8 cellular contexts compared by ENCODE assay signal in the genomic region with DNA sequence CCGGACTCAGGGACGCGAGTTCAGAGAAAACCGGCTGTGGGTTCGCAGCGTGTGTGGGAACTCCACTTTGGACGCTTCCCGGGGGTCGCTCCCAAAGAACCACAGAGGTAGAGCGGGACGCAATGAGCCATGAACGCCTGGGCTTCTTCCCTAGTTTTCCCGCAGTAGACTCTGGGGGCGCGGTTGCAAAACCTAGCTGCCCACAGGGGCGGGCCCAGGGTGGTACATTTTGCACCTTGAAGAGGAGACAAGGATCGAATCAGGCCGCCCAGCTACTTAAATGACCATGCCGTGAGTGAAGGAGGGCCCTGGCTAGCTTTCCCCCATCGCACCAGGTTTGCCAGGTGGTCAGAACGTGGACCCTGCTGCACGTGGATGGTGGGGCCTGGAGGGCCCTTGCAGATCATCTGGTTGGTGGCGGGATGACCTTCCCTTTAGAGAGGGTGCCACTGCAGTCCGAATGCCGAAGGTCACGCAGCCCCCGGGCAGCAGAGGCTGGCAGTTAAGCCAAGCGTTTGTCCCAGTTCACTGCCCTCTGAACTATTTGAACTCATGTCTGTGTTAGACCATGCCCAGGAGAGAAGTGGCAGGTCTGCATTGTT. TPM values are rescaled to one million over a fixed set of nuclear protein-coding genes. Genes with fewer than 3 reads are reported as not detected.
DNase-seq lines count a peak whose midpoint lies in the region; ATAC-seq and TF ChIP-seq lines count a peak whose summit lies in the region.

No MANE protein-coding gene starts in this region.

- peak; percentile 4 to 27 for ATAC-seq in lower lobe of right lung
- no peak for ATAC-seq in GM19395 (IDR thresholded peaks at IDR 0.05; ENCODE audit: unreplicated experiment)
- no peak for ATAC-seq in HG03175 (IDR thresholded peaks at IDR 0.05; ENCODE audit: unreplicated experiment)

- no peaks in the 10 kb centered on the region for H3K36me3 Mint-ChIP-seq in type B pancreatic cell

- H3K27me3 Mint-ChIP-seq in type B pancreatic cell, result peaks cover 2% of the 10 kb centered on the region

- peak; percentile 10 for TF ChIP-seq CTCF in choroid plexus epithelial cell (conservative IDR thresholded peaks at IDR 0.05; ENCODE audit: low read depth, low read length)
- TF ChIP-seq CTCF in lower lobe of right lung (IDR thresholded peaks at IDR 0.05), result no peak
- peak; percentile 45 for TF ChIP-seq CTCF in type B pancreatic cell (conservative IDR thresholded peaks at IDR 0.05)

- DNase-seq in NCI-H748 (lab: John Stamatoyannopoulos, UW; ENCODE audit: unreplicated experiment) (peak; percentile 75), NCI-H748 treated with DMSO at 0.1 percent for 48 hours (lab: John Stamatoyannopoulos, UW) (no peak), NCI-H526 (lab: John Stamatoyannopoulos, UW) (peak; percentile 33 to 69), choroid plexus epithelial cell (ENCODE audit: low read depth) (peak; percentile 7), lower lobe of right lung (no peak), type B pancreatic cell (ENCODE audit: extremely low spot score, unreplicated experiment) (no peak)

- peak overlapping the region; percentile 79 for H3K4me3 ChIP-seq in choroid plexus epithelial cell (ENCODE audit: low read depth, low read length)
- peak overlapping the region; percentile 74 for H3K4me3 ChIP-seq in lower lobe of right lung

- H3K9me3 ChIP-seq in lower lobe of right lung, result no peaks in the 10 kb centered on the region

- H3K27ac Mint-ChIP-seq in type B pancreatic cell, result peak overlapping the region; percentile 62

- peaks cover 12% of the 10 kb centered on the region for H3K4me1 Mint-ChIP-seq in type B pancreatic cell (ENCODE audit: unreplicated experiment)

- peaks cover 4% of the 10 kb centered on the region for H3K4me1 ChIP-seq in lower lobe of right lung

- H3K9me3 Mint-ChIP-seq in type B pancreatic cell, result no peaks in the 10 kb centered on the region

- intact Hi-C loops in lower lobe of right lung (cut with DNase I), result no loop called here

- H3K27ac ChIP-seq in lower lobe of right lung, result peak overlapping the region; percentile 93

- H3K27me3 ChIP-seq in lower lobe of right lung (ENCODE audit: low read depth), result no peaks in the 10 kb centered on the region

- H3K4me3 Mint-ChIP-seq in type B pancreatic cell, result peak overlapping the region; percentile 83

- no peaks in the 10 kb centered on the region for H3K36me3 ChIP-seq in lower lobe of right lung

RNA-seq across cellular contexts. Expression of a gene that starts 0.6 kb away (rescaled TPM):
- 43.1 TPM for total RNA-seq in lower lobe of right lung
- 18.2 and 35.6 TPM in 2 replicates for total RNA-seq in type B pancreatic cell (ENCODE audit: low replicate concordance)

Comparison
In these comparisons a context has a peak if more than half of its experiments do, and no peak if none do; other contexts are left out.
1. DNase-seq: peak in NCI-H748 (single experiment), NCI-H526 (2 of 2) and choroid plexus epithelial cell (single experiment); none in NCI-H748 treated with DMSO at 0.1 percent for 48 hours (single experiment), lower lobe of right lung (single experiment) and type B pancreatic cell (single experiment).
2. ATAC-seq: peak in lower lobe of right lung (2 of 2); none in GM19395 (single experiment) and HG03175 (single experiment).